Comparison of ENCODE assay signal across 11 cellular contexts in genomic region chr14:52351191-52351560, GRCh38. TPM values are rescaled to one million over a fixed set of nuclear protein-coding genes. Genes with fewer than 3 reads are reported as not detected.
DNase-seq lines count a peak whose midpoint lies in the region; ATAC-seq and TF ChIP-seq lines count a peak whose summit lies in the region.
"Had no signal": no experiment of that assay in that cellular context is flagged by ENCODE, and none has a peak within 500 bp of the region (broad histone marks: within the 10 kb centered on the region; RNA-seq: fewer than 3 reads in every experiment).

No MANE protein-coding gene starts in this region.

- peak overlapping the region; percentile 72 to 80 (median 78) for H3K27ac ChIP-seq in sigmoid colon

- POLR2A ChIA-PET in activated CD4-positive, alpha-beta memory T cell treated with anti-CD3 and anti-CD28 coated beads for 36 hours (lab: Charles Lee), result interaction anchor here (0.8 kb wide), 1 partner anchor 26 kb away, joined by 3 read pairs; no protein-coding TSS in a partner anchor

- no peak overlapping the region for H3K4me3 ChIP-seq in sigmoid colon

- no peaks in the 10 kb centered on the region for H3K9me3 Mint-ChIP-seq in activated CD4-positive, alpha-beta memory T cell treated with anti-CD3 and anti-CD28 coated beads for 36 hours
- H3K9me3 Mint-ChIP-seq: stimulated activated naive B cell treated with anti-CD40 and anti-IgM and Interleukin-4, amounts not matched to agents 10 μg/mL and 1 μg/mL and 100 μg/mL, for 72 hours had no signal

- intact Hi-C loops in activated CD4-positive, alpha-beta memory T cell treated with anti-CD3 and anti-CD28 coated beads for 36 hours (cut with micrococcal nuclease), result loop anchor here (5.0 kb wide), 1 partner anchor 201 kb away; the partner anchor contains the start of genes GPR137C and TXNDC16
- intact Hi-C loops in left cardiac atrium (cut with DNase I), result no loop called here
- intact Hi-C loops in sigmoid colon (cut with DNase I), result loop anchor here (5.0 to 10.0 kb wide), 2 partner anchors 39 to 956 kb away; partner anchors contain the start of gene PTGER2

- WGBS in sigmoid colon, 2 donors, result 14 to 54% methylated on average over 5 of the region's 5 CpGs

- no peaks in the 10 kb centered on the region for H3K9me3 ChIP-seq in sigmoid colon

- peak overlapping the region; percentile 84 for H3K27ac Mint-ChIP-seq in activated CD4-positive, alpha-beta memory T cell treated with anti-CD3 and anti-CD28 coated beads for 36 hours
- H3K27ac Mint-ChIP-seq: stimulated activated naive B cell treated with anti-CD40 and anti-IgM and Interleukin-4, amounts not matched to agents 10 μg/mL and 1 μg/mL and 100 μg/mL, for 72 hours had no signal

- CTCF ChIA-PET in activated CD4-positive, alpha-beta memory T cell treated with anti-CD3 and anti-CD28 coated beads for 36 hours (lab: Charles Lee), result interaction anchor here (0.6 to 1.5 kb wide), 4 partner anchors 32 to 105 kb away, joined by 3 to 4 read pairs (median 4); no protein-coding TSS in a partner anchor

- no peaks in the 10 kb centered on the region for H3K36me3 Mint-ChIP-seq in activated CD4-positive, alpha-beta memory T cell treated with anti-CD3 and anti-CD28 coated beads for 36 hours
- H3K36me3 Mint-ChIP-seq: stimulated activated naive B cell treated with anti-CD40 and anti-IgM and Interleukin-4, amounts not matched to agents 10 μg/mL and 1 μg/mL and 100 μg/mL, for 72 hours had no signal

- peak; percentile 25 for DNase-seq in HCEC 1CT
- no peak for DNase-seq in activated CD4-positive, alpha-beta memory T cell treated with anti-CD3 and anti-CD28 coated beads for 36 hours
- no peak for DNase-seq in left cardiac atrium
- no peak for DNase-seq in sigmoid colon
- no peak for DNase-seq in dermis blood vessel endothelial cell
- no peak for DNase-seq in AG08395 (ENCODE audit: low spot score)
- DNase-seq: activated effector memory CD4-positive, alpha-beta T cell treated with anti-CD3 and anti-CD28 coated beads, Interleukin-2, amount 50 U/mL, for 16 hours; NCI-H2029; stimulated activated naive B cell treated with anti-CD40 and anti-IgM and Interleukin-4, amounts not matched to agents 10 μg/mL and 1 μg/mL and 100 μg/mL, for 72 hours had no signal

- no peak for TF ChIP-seq POLR2A in sigmoid colon (IDR thresholded peaks at IDR 0.05)

- no peaks in the 10 kb centered on the region for H3K36me3 ChIP-seq in sigmoid colon

- peaks cover 66% of the 10 kb centered on the region for H3K4me1 Mint-ChIP-seq in activated CD4-positive, alpha-beta memory T cell treated with anti-CD3 and anti-CD28 coated beads for 36 hours (ENCODE audit: low read depth)

- ATAC-seq in left cardiac atrium (peak; percentile 47 to 55), HG03520 (IDR thresholded peaks at IDR 0.05; ENCODE audit: unreplicated experiment) (no peak), GM21825 (IDR thresholded peaks at IDR 0.05; ENCODE audit: unreplicated experiment) (no peak)

- H3K27me3 Mint-ChIP-seq in activated CD4-positive, alpha-beta memory T cell treated with anti-CD3 and anti-CD28 coated beads for 36 hours, result no peaks in the 10 kb centered on the region

- TF ChIP-seq CTCF in sigmoid colon (IDR thresholded peaks at IDR 0.05), result no peak

- peak overlapping the region; percentile 42 for H3K4me3 Mint-ChIP-seq in activated CD4-positive, alpha-beta memory T cell treated with anti-CD3 and anti-CD28 coated beads for 36 hours
- H3K4me3 Mint-ChIP-seq: stimulated activated naive B cell treated with anti-CD40 and anti-IgM and Interleukin-4, amounts not matched to agents 10 μg/mL and 1 μg/mL and 100 μg/mL, for 72 hours had no signal

- H3K27me3 ChIP-seq in sigmoid colon, result peaks cover 0 to 33% (median 10%) of the 10 kb centered on the region in 3 donors

- peaks cover 0 to 32% (median 25%) of the 10 kb centered on the region in 4 donors for H3K4me1 ChIP-seq in sigmoid colon

- no peak for TF ChIP-seq EP300 in sigmoid colon (IDR thresholded peaks at IDR 0.05)

RNA-seq across cellular contexts. Expression of gene PTGER2, which starts 37.1 kb away (rescaled TPM):
- 10 to 100 TPM; 10.7 to 12.9 TPM for total RNA-seq in activated CD4-positive, alpha-beta memory T cell treated with anti-CD3 and anti-CD28 coated beads for 36 hours
- total RNA-seq in left cardiac atrium (1 to 10 TPM; 2.3 to 2.4 TPM), sigmoid colon (1 to 10 TPM in 3 of 4 donors, under 1 TPM in 1; 0.55 to 2.5 (median 1.3) TPM), dermis blood vessel endothelial cell (0.14 and 0.34 TPM in 2 replicates)
- 1 to 10 TPM; 3.0 to 3.9 (median 3.0) TPM for polyA plus RNA-seq in sigmoid colon

Comparison
In these comparisons a context has a peak if more than half of its experiments do, and no peak if none do; other contexts are left out.
1. ATAC-seq: peak in left cardiac atrium (2 of 2); none in HG03520 (single experiment) and GM21825 (single experiment).
2. intact Hi-C loops: an anchor here in activated CD4-positive, alpha-beta memory T cell treated with anti-CD3 and anti-CD28 coated beads for 36 hours (5.0 kb wide) and sigmoid colon (5.0 to 10.0 kb wide); none called in left cardiac atrium.